ENCODE assay signal across 12 cellular contexts in genomic region chr6:110589865-110590513, GRCh38.
DNase-seq lines count a peak whose midpoint lies in the region; ATAC-seq and TF ChIP-seq lines count a peak whose summit lies in the region.
"Had no signal": no experiment of that assay in that cellular context is flagged by ENCODE, and none has a peak within 500 bp of the region (broad histone marks: within the 10 kb centered on the region; RNA-seq: fewer than 3 reads in every experiment).

No MANE protein-coding gene starts in this region.

- no peaks in the 10 kb centered on the region for H3K27me3 ChIP-seq in tibial nerve
- H3K27me3 ChIP-seq in effector memory CD4-positive, alpha-beta T cell (replicated peaks; ENCODE audit: control insufficient read depth, insufficient read depth, low read length, poor library complexity, severe bottlenecking) = no peaks in the 10 kb centered on the region

- ATAC-seq in GM18868 (IDR thresholded peaks at IDR 0.05; ENCODE audit: unreplicated experiment) = peak; percentile 95
- ATAC-seq in GM21423 (IDR thresholded peaks at IDR 0.05; ENCODE audit: unreplicated experiment) = peak; percentile 94
- peak; percentile 98 for ATAC-seq in HG03103 (IDR thresholded peaks at IDR 0.05; ENCODE audit: low read depth, unreplicated experiment)
- peak; percentile 99 for ATAC-seq in memory B cell (ENCODE audit: low read depth)
- ATAC-seq in omental fat pad (ENCODE audit: low FRiP score) = no peak

- WGBS in tibial nerve, 2 donors = 82% methylated on average over 6 of the region's 6 CpGs

- H3K4me3 Mint-ChIP-seq in memory B cell = peak overlapping the region; percentile 46

- DNase-seq in memory B cell (ENCODE audit: low spot score in 2 of 2) = peak; percentile 38 to 56
- no peak for DNase-seq in tibial nerve (ENCODE audit: low spot score in 2 of 2)
- no peak for DNase-seq in NCI-H526 treated with DMSO at 0.1 percent for 48 hours (lab: John Stamatoyannopoulos, UW)
- no peak for DNase-seq in effector memory CD4-positive, alpha-beta T cell
- DNase-seq in omental fat pad (ENCODE audit: low spot score) = no peak
- DNase-seq: NCI-H2107, SW 1271 had no signal

- no peaks in the 10 kb centered on the region for H3K9me3 ChIP-seq in tibial nerve
- H3K9me3 ChIP-seq in effector memory CD4-positive, alpha-beta T cell (ENCODE audit: control insufficient read depth, low read length) = no peaks in the 10 kb centered on the region
- H3K9me3 ChIP-seq: thoracic aorta had no signal

- peaks cover 12% of the 10 kb centered on the region for H3K4me1 Mint-ChIP-seq in memory B cell

- H3K4me1 ChIP-seq in tibial nerve = no peaks in the 10 kb centered on the region
- no peaks in the 10 kb centered on the region for H3K4me1 ChIP-seq in effector memory CD4-positive, alpha-beta T cell (ENCODE audit: control insufficient read depth, insufficient read depth, low read length, poor library complexity, severe bottlenecking)

- TF ChIP-seq CTCF in tibial nerve (IDR thresholded peaks at IDR 0.05) (no peak), omental fat pad (IDR thresholded peaks at IDR 0.05) (no peak)

- H3K27ac ChIP-seq in tibial nerve = no peak overlapping the region
- H3K27ac ChIP-seq in effector memory CD4-positive, alpha-beta T cell (ENCODE audit: insufficient read depth, low read length, poor library complexity, severe bottlenecking) = no peak overlapping the region
- H3K27ac ChIP-seq: HL-60, thoracic aorta had no signal

- no peak for TF ChIP-seq EP300 in tibial nerve (IDR thresholded peaks at IDR 0.05)

- H3K27me3 Mint-ChIP-seq in memory B cell = no peaks in the 10 kb centered on the region

- H3K9me3 Mint-ChIP-seq in memory B cell = peaks cover 4% of the 10 kb centered on the region

- H3K36me3 Mint-ChIP-seq in memory B cell = no peaks in the 10 kb centered on the region

- H3K27ac Mint-ChIP-seq in memory B cell = peak overlapping the region; percentile 99

- TF ChIP-seq POLR2A in tibial nerve (IDR thresholded peaks at IDR 0.05) = no peak

- no peaks in the 10 kb centered on the region for H3K36me3 ChIP-seq in tibial nerve
- no peaks in the 10 kb centered on the region for H3K36me3 ChIP-seq in effector memory CD4-positive, alpha-beta T cell (ENCODE audit: control insufficient read depth, insufficient read depth, low read length)
- H3K36me3 ChIP-seq: thoracic aorta had no signal

- no peak overlapping the region for H3K4me3 ChIP-seq in tibial nerve
- no peak overlapping the region for H3K4me3 ChIP-seq in effector memory CD4-positive, alpha-beta T cell (ENCODE audit: insufficient read depth, low read depth, low read length, poor library complexity, severe bottlenecking)
- H3K4me3 ChIP-seq: thoracic aorta had no signal

Comparison
In these comparisons a context has a peak if more than half of its experiments do, and no peak if none do; other contexts are left out.
1. DNase-seq: peak in memory B cell (2 of 2); none in tibial nerve (0 of 2), NCI-H526 treated with DMSO at 0.1 percent for 48 hours (single experiment), effector memory CD4-positive, alpha-beta T cell (0 of 3) and omental fat pad (single experiment).